ENCODE assay signal across 10 cellular contexts in genomic region chr12:75705749-75706719, GRCh38.
DNase-seq lines count a peak whose midpoint lies in the region; ATAC-seq, FAIRE-seq and TF ChIP-seq lines count a peak whose summit lies in the region.
"Had no signal": no experiment of that assay in that cellular context is flagged by ENCODE, and none has a peak within 500 bp of the region (broad histone marks: within the 10 kb centered on the region; RNA-seq: fewer than 3 reads in every experiment).

No MANE protein-coding gene starts in this region.

- H3K4me2 ChIP-seq in A549 = peak overlapping the region; percentile 61

- H3K4me1 Mint-ChIP-seq in activated naive CD4-positive, alpha-beta T cell treated with anti-CD3 and anti-CD28 coated beads, Interleukin-2, amount 10 ng/mL, durations not matched to agents 7 days and 5 days = peaks cover 16% of the 10 kb centered on the region

- WGBS in A549 (ENCODE audit: missing lambda C conversion rate) = 35% methylated on average over 8 of the region's 8 CpGs
- 57 to 69% methylated on average over 2 to 5 of the region's 8 CpGs for WGBS in mesodermal cell (ENCODE audit: insufficient coverage in 2 of 2), 2 experiments

- no peaks in the 10 kb centered on the region for H3K36me3 ChIP-seq in mesodermal cell (ENCODE audit: control insufficient read depth, insufficient read depth, low read length)

- H3K4me1 ChIP-seq in A549 = peaks cover 33% of the 10 kb centered on the region
- peaks cover 30% of the 10 kb centered on the region for H3K4me1 ChIP-seq in mesodermal cell (ENCODE audit: control insufficient read depth, insufficient read depth, low read length, poor library complexity, severe bottlenecking)

- POLR2A ChIA-PET in A549 (lab: Yijun Ruan, JAX) = interaction anchor here (0.7 to 0.9 kb wide), 2 partner anchors 12 to 325 kb away, joined by 3 to 4 read pairs; partner anchors contain the start of gene PHLDA1

- TF ChIP-seq EP300 in A549 (IDR thresholded peaks at IDR 0.05) (0 out of 5 replicates have a peak, but pooled peaks of 1 of the 2 experiments have one; percentile 23), Ishikawa (IDR thresholded peaks at IDR 0.05; ENCODE audit: borderline replicate concordance) (peak; percentile 52; the same call in 1 of the 2 replicates)

- DNase-seq in A549 (ENCODE audit: low read depth in 1 of 2, low spot score in 1 of 2) = peak in 1 of 2 experiments; percentile 41
- DNase-seq in choroid plexus epithelial cell (ENCODE audit: low read depth) = peak; percentile 98
- DNase-seq in activated CD4-positive, alpha-beta T cell treated with anti-CD3 and anti-CD28 coated beads, Interleukin-2, amount 50 U/mL, for 48 hours = no peak
- DNase-seq in activated naive CD4-positive, alpha-beta T cell treated with anti-CD3 and anti-CD28 coated beads, Interleukin-2, amount 10 ng/mL, durations not matched to agents 7 days and 5 days = no peak
- no peak for DNase-seq in NOMO-1 (lab: John Stamatoyannopoulos, UW; ENCODE audit: unreplicated experiment in 2 of 2)
- DNase-seq in activated CD4-positive, alpha-beta T cell treated with anti-CD3 and anti-CD28 coated beads for 4 hours = no peak
- DNase-seq: COR-L47, erythroblast had no signal

- TF ChIP-seq RAD21 in A549 (conservative IDR thresholded peaks at IDR 0.05 in 1 of 2, IDR thresholded peaks at IDR 0.05 in 1 of 2) (no peak), Ishikawa (IDR thresholded peaks at IDR 0.05; ENCODE audit: low read depth) (no peak)

- TF ChIP-seq POLR2A in A549 (IDR thresholded peaks at IDR 0.05; ENCODE audit: low read length) = no peak

- peak; percentile 39 to 86; a peak in 3 of 6 replicates for ATAC-seq in A549

- H3K9me3 ChIP-seq in A549 (no peaks in the 10 kb centered on the region), mesodermal cell (ENCODE audit: control insufficient read depth, low read length) (no peaks in the 10 kb centered on the region)

- no peaks in the 10 kb centered on the region for H3K27me3 Mint-ChIP-seq in activated naive CD4-positive, alpha-beta T cell treated with anti-CD3 and anti-CD28 coated beads, Interleukin-2, amount 10 ng/mL, durations not matched to agents 7 days and 5 days

- no peak for FAIRE-seq in A549 (lab: Jason Lieb, UNC)

- no peak overlapping the region for H3K27ac Mint-ChIP-seq in activated naive CD4-positive, alpha-beta T cell treated with anti-CD3 and anti-CD28 coated beads, Interleukin-2, amount 10 ng/mL, durations not matched to agents 7 days and 5 days

- CTCF ChIA-PET in A549 (lab: Yijun Ruan, JAX) = no interaction called here
- CTCF ChIA-PET in activated naive CD4-positive, alpha-beta T cell treated with anti-CD3 and anti-CD28 coated beads, Interleukin-2, amount 10 ng/mL, durations not matched to agents 7 days and 5 days (lab: Charles Lee) = no interaction called here

- no peaks in the 10 kb centered on the region for H3K36me3 Mint-ChIP-seq in activated naive CD4-positive, alpha-beta T cell treated with anti-CD3 and anti-CD28 coated beads, Interleukin-2, amount 10 ng/mL, durations not matched to agents 7 days and 5 days

- no peak for TF ChIP-seq CTCF in A549 (IDR thresholded peaks at IDR 0.05)
- TF ChIP-seq CTCF in choroid plexus epithelial cell (conservative IDR thresholded peaks at IDR 0.05; ENCODE audit: low read depth, low read length) = peak; percentile 18

- no peak overlapping the region for H3K4me3 Mint-ChIP-seq in activated naive CD4-positive, alpha-beta T cell treated with anti-CD3 and anti-CD28 coated beads, Interleukin-2, amount 10 ng/mL, durations not matched to agents 7 days and 5 days

- H3K9me3 Mint-ChIP-seq in activated naive CD4-positive, alpha-beta T cell treated with anti-CD3 and anti-CD28 coated beads, Interleukin-2, amount 10 ng/mL, durations not matched to agents 7 days and 5 days = no peaks in the 10 kb centered on the region

- H3K27ac ChIP-seq in A549 (peak overlapping the region; percentile 56 to 78), mesodermal cell (ENCODE audit: low read depth, low read length, severe bottlenecking) (peak overlapping the region; percentile 91)

- H3K4me3 ChIP-seq in A549 = no peak overlapping the region
- H3K4me3 ChIP-seq in choroid plexus epithelial cell (ENCODE audit: low read depth, low read length) = no peak overlapping the region
- H3K4me3 ChIP-seq in mesodermal cell (ENCODE audit: extremely low read depth, insufficient read depth, low read length, poor library complexity, severe bottlenecking) = no peak overlapping the region

TF ChIP-seq in A549, 52 proteins besides CTCF, POLR2A, EP300 and RAD21 (continues in another document):
- TF ChIP-seq MYC (IDR thresholded peaks at IDR 0.05; ENCODE audit: borderline replicate concordance, low read length) (no peak), JUN (IDR thresholded peaks at IDR 0.05) (0 out of 5 replicates have a peak, but pooled peaks of 1 of the 2 experiments have one; percentile 29), RFX5 (IDR thresholded peaks at IDR 0.05) (no peak), REST (IDR thresholded peaks at IDR 0.05) (no peak), GATA3 (IDR thresholded peaks at IDR 0.05; ENCODE audit: borderline replicate concordance) (peak; percentile 32; the same call in 1 of the 2 replicates), RNF2 (IDR thresholded peaks at IDR 0.05; ENCODE audit: borderline replicate concordance, low read depth) (no peak), TP53 (CRISPR knock-in tag; IDR thresholded peaks at IDR 0.05) (no peak)
- TF ChIP-seq, protein P1, sequence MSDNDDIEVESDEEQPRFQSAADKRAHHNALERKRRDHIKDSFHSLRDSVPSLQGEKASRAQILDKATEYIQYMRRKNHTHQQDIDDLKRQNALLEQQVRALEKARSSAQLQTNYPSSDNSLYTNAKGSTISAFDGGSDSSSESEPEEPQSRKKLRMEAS (IDR thresholded peaks at IDR 0.05) = no peak

TF ChIP-seq in Ishikawa, 13 proteins besides CTCF, POLR2A, EP300 and RAD21:
- no peak; the same call in 1 of the 2 replicates for TF ChIP-seq CEBPB (IDR thresholded peaks at IDR 0.05)
- TF ChIP-seq TCF12 (IDR thresholded peaks at IDR 0.05; ENCODE audit: low read depth) = peak; percentile 63
- no peak for TF ChIP-seq CREB1 (IDR thresholded peaks at IDR 0.05; ENCODE audit: low read depth)
- 0 out of 2 replicates have a peak, but pooled peaks have one; percentile 22 for TF ChIP-seq FOXM1 (IDR thresholded peaks at IDR 0.05; ENCODE audit: borderline replicate concordance, low read depth)
- TF ChIP-seq, protein P1 (IDR thresholded peaks at IDR 0.05) = 0 out of 2 replicates have a peak, but pooled peaks have one; percentile 36
- peak; percentile 36; the same call in 1 of the 2 replicates for TF ChIP-seq TEAD4 (IDR thresholded peaks at IDR 0.05)
